Comparison of ENCODE assay signal across 19 cellular contexts in the genomic region with DNA sequence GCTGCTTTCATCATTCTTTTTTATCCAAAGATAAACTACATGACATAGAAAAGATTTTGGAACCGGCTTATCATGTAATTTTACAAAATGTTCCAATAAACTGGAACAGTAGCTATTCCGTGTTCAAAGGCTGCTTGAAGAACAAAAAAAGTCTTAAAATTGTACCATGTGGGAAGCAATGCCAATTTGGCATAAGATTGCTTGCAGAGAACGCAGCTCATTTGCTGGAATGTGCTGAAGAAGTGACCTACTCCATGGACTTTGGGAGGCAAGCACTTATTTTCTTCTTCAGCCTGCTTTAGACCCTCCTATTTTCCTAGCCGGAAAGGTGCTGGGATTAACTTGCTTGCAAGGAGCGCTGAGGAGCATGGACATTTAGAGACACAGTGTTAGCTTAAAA.
A peak's percentile ranks its signal among the peaks of the same experiment; 100 is the strongest.
DNase-seq lines count a peak whose midpoint lies in the region; ATAC-seq, FAIRE-seq and TF ChIP-seq lines count a peak whose summit lies in the region.
"Had no signal": no experiment of that assay in that cellular context is flagged by ENCODE, and none has a peak within 500 bp of the region (broad histone marks: within the 10 kb centered on the region; RNA-seq: fewer than 3 reads in every experiment).

No MANE protein-coding gene starts in this region.

- H2AFZ ChIP-seq in HepG2 (ENCODE audit: low read length) (no peak overlapping the region), Karpas-422 (ENCODE audit: low read length) (no peak overlapping the region)

- TF ChIP-seq EP300 in HepG2 (IDR thresholded peaks at IDR 0.05; ENCODE audit: low read depth in 2 of 2, low read length in 2 of 2) (no peak), HepG2 (CRISPR knock-in tag; IDR thresholded peaks at IDR 0.05; ENCODE audit: borderline replicate concordance) (no peak)

- peaks cover 13 to 43% (median 29%) of the 10 kb centered on the region in 5 donors for H3K27me3 Mint-ChIP-seq in naive thymus-derived CD4-positive, alpha-beta T cell

- H3K27ac ChIP-seq in HepG2 (ENCODE audit: extremely low read length, insufficient read depth, low read length) (no peak overlapping the region), right lobe of liver (no peak overlapping the region), angular gyrus (ENCODE audit: low read depth, low read length) (peak overlapping the region; percentile 42), Karpas-422 (ENCODE audit: low read length) (no peak overlapping the region)
- H3K27ac ChIP-seq in naive thymus-derived CD4-positive, alpha-beta T cell (ENCODE audit: low read depth, low read length) = no peak overlapping the region

- BruUV-seq in HepG2 (replicated peaks; lab: Mats Ljungman, UMichigan) = no TSS peak

- peak overlapping the region in 7 of 10 donors; percentile 53 to 82 (median 80) for H3K4me3 Mint-ChIP-seq in naive thymus-derived CD4-positive, alpha-beta T cell
- H3K4me3 Mint-ChIP-seq: H9 had no signal

- H4K20me1 ChIP-seq in HepG2 (ENCODE audit: insufficient read depth, low read length) (no peaks in the 10 kb centered on the region), Karpas-422 (ENCODE audit: insufficient read depth, low read depth, low read length) (no peaks in the 10 kb centered on the region)

- TF ChIP-seq POLR2A in HepG2 (IDR thresholded peaks at IDR 0.05; ENCODE audit: insufficient read depth in 1 of 2, low read depth in 2 of 2, low read length in 2 of 2) (no peak), right lobe of liver (IDR thresholded peaks at IDR 0.05) (no peak)

- POLR2A ChIA-PET in HepG2 (lab: Yijun Ruan, JAX) = no interaction called here
- POLR2A ChIA-PET in naive thymus-derived CD4-positive, alpha-beta T cell (lab: Charles Lee) = no interaction called here

- TF ChIP-seq RAD21 in HepG2 (CRISPR knock-in tag; IDR thresholded peaks at IDR 0.05) = no peak

- H3K4me1 ChIP-seq in HepG2 (ENCODE audit: insufficient read depth, low read length) = peaks cover 20% of the 10 kb centered on the region
- no peaks in the 10 kb centered on the region for H3K4me1 ChIP-seq in right lobe of liver
- H3K4me1 ChIP-seq in naive thymus-derived CD4-positive, alpha-beta T cell (ENCODE audit: control insufficient read depth in 2 of 2, insufficient read depth in 2 of 2, low read length in 2 of 2) = peaks cover 8 to 17% of the 10 kb centered on the region in 2 donors
- no peaks in the 10 kb centered on the region for H3K4me1 ChIP-seq in Karpas-422 (ENCODE audit: low read length)

- TF ChIP-seq CTCF in HepG2 (CRISPR knock-in tag; IDR thresholded peaks at IDR 0.05) (no peak), right lobe of liver (IDR thresholded peaks at IDR 0.05) (no peak)

- CTCF ChIA-PET in HepG2 (lab: Yijun Ruan, JAX; ENCODE audit: low intra/inter-chr PET ratio, low total read pairs) = no interaction called here
- CTCF ChIA-PET in naive thymus-derived CD4-positive, alpha-beta T cell (lab: Charles Lee) = interaction anchor here (0.9 kb wide), 1 partner anchor 11 kb away, joined by 3 read pairs; no protein-coding TSS in a partner anchor

- H3K36me3 Mint-ChIP-seq in naive thymus-derived CD4-positive, alpha-beta T cell = no peaks in the 10 kb centered on the region
- H3K36me3 Mint-ChIP-seq: CD4-positive, CD25-positive, alpha-beta regulatory T cell had no signal

- WGBS in HepG2 (ENCODE audit: low lambda C conversion rate) = 89% methylated on average over 5 of the region's 5 CpGs
- WGBS in right lobe of liver (ENCODE audit: insufficient coverage, low coverage, low lambda C conversion rate, missing lambda C conversion rate) = 55% methylated on average over 2 of the region's 5 CpGs

- H3K4me3 ChIP-seq in HepG2 (replicated peaks in 1 of 3; ENCODE audit: insufficient read depth in 1 of 3, low read depth in 2 of 3, low read length in 3 of 3) = no peak overlapping the region
- no peak overlapping the region for H3K4me3 ChIP-seq in right lobe of liver
- H3K4me3 ChIP-seq in naive thymus-derived CD4-positive, alpha-beta T cell (ENCODE audit: low read length) = peak overlapping the region; percentile 36
- H3K4me3 ChIP-seq in Karpas-422 (ENCODE audit: low read length) = no peak overlapping the region

- H3K79me2 ChIP-seq in HepG2 (ENCODE audit: insufficient read depth, low read length) (no peaks in the 10 kb centered on the region), Karpas-422 (ENCODE audit: low read length) (no peaks in the 10 kb centered on the region)

- no peaks in the 10 kb centered on the region for H3K9me3 Mint-ChIP-seq in naive thymus-derived CD4-positive, alpha-beta T cell
- H3K9me3 Mint-ChIP-seq: CD4-positive, CD25-positive, alpha-beta regulatory T cell; H9 had no signal

- intact Hi-C loops in HepG2 (cut with micrococcal nuclease; ENCODE audit: unreplicated experiment) (no loop called here), right lobe of liver (cut with DNase I) (no loop called here)
- intact Hi-C loops in naive thymus-derived CD4-positive, alpha-beta T cell (cut with micrococcal nuclease) = no loop called here

- H3K9me2 ChIP-seq in Karpas-422 (replicated peaks; ENCODE audit: insufficient read depth, low read length) = no peaks in the 10 kb centered on the region

- H3K4me1 Mint-ChIP-seq in naive thymus-derived CD4-positive, alpha-beta T cell = peaks cover 8 to 36% (median 24%) of the 10 kb centered on the region in 7 donors
- H3K4me1 Mint-ChIP-seq: H9 had no signal

- DNase-seq in HepG2 (ENCODE audit: low spot score) (no peak), right lobe of liver (no peak), ACHN (no peak), Karpas-422 (no peak), COLO668 (lab: John Stamatoyannopoulos, UW; ENCODE audit: unreplicated experiment) (no peak), NCI-H774 (lab: John Stamatoyannopoulos, UW) (no peak)
- DNase-seq in naive thymus-derived CD4-positive, alpha-beta T cell = no peak
- DNase-seq: DMS 273 treated with DMSO at 0.1 percent for 48 hours, H9, Kasumi-1, MV-4-11, NCI-H1417 treated with DMSO at 0.1 percent for 48 hours, NCI-H2029, NCI-H2171 treated with DMSO at 0.1 percent for 48 hours, NCI-H510A had no signal

- FAIRE-seq in HepG2 (lab: Jason Lieb, UNC) = no peak
- FAIRE-seq: A204.1, GM18507 had no signal

- H3K9ac ChIP-seq in HepG2 (ENCODE audit: insufficient read depth, low read depth, low read length) (no peak overlapping the region), Karpas-422 (ENCODE audit: low read length) (no peak overlapping the region)

- ATAC-seq in HepG2 (no peak), right lobe of liver (no peak)
- no peak for ATAC-seq in naive thymus-derived CD4-positive, alpha-beta T cell

- no peaks in the 10 kb centered on the region for H3K36me3 ChIP-seq in HepG2 (replicated peaks in 1 of 2; ENCODE audit: control insufficient read depth in 1 of 2, insufficient read depth in 2 of 2, low read length in 2 of 2)
- no peaks in the 10 kb centered on the region for H3K36me3 ChIP-seq in right lobe of liver
- no peaks in the 10 kb centered on the region for H3K36me3 ChIP-seq in naive thymus-derived CD4-positive, alpha-beta T cell (ENCODE audit: control insufficient read depth in 2 of 3, insufficient read depth in 3 of 3, low read length in 3 of 3)
- no peaks in the 10 kb centered on the region for H3K36me3 ChIP-seq in Karpas-422 (ENCODE audit: insufficient read depth, low read length)

- H3K27me3 ChIP-seq in HepG2 (ENCODE audit: control insufficient read depth in 1 of 2, insufficient read depth in 2 of 2, low read length in 2 of 2) = no peaks in the 10 kb centered on the region
- no peaks in the 10 kb centered on the region for H3K27me3 ChIP-seq in right lobe of liver
- no peaks in the 10 kb centered on the region for H3K27me3 ChIP-seq in naive thymus-derived CD4-positive, alpha-beta T cell (ENCODE audit: control insufficient read depth in 2 of 2, insufficient read depth in 2 of 2, low read length in 2 of 2)
- no peaks in the 10 kb centered on the region for H3K27me3 ChIP-seq in Karpas-422 (ENCODE audit: low read length)

- H3K4me2 ChIP-seq in HepG2 (ENCODE audit: low read depth, low read length) (no peak overlapping the region), Karpas-422 (ENCODE audit: low read depth, low read length, poor library complexity, severe bottlenecking) (no peak overlapping the region)

- no peaks in the 10 kb centered on the region for H3K9me3 ChIP-seq in HepG2 (ENCODE audit: low read length)
- H3K9me3 ChIP-seq in right lobe of liver = no peaks in the 10 kb centered on the region
- no peaks in the 10 kb centered on the region for H3K9me3 ChIP-seq in naive thymus-derived CD4-positive, alpha-beta T cell (ENCODE audit: control insufficient read depth in 2 of 3, low read length in 3 of 3)
- no peaks in the 10 kb centered on the region for H3K9me3 ChIP-seq in Karpas-422 (ENCODE audit: low read length)

- H3K27ac Mint-ChIP-seq in naive thymus-derived CD4-positive, alpha-beta T cell = no peak overlapping the region
- H3K27ac Mint-ChIP-seq: H9 had no signal

- in situ Hi-C loops in HepG2 (cut with HindIII; ENCODE audit: extremely low pct_ligation_motif_present, low pct_unique_long_range_greater_than_20kb) (no loop called here), ACHN (cut with HindIII; ENCODE audit: low pct_ligation_motif_present, low pct_unique_long_range_greater_than_20kb, low sequenced_read_pairs) (no loop called here)

TF ChIP-seq in HepG2, 621 proteins besides CTCF, POLR2A, EP300 and RAD21:
- TF ChIP-seq, protein P1, sequence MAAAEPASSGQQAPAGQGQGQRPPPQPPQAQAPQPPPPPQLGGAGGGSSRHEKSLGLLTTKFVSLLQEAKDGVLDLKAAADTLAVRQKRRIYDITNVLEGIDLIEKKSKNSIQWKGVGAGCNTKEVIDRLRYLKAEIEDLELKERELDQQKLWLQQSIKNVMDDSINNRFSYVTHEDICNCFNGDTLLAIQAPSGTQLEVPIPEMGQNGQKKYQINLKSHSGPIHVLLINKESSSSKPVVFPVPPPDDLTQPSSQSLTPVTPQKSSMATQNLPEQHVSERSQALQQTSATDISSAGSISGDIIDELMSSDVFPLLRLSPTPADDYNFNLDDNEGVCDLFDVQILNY (CRISPR knock-in tag; conservative IDR thresholded peaks at IDR 0.05) = no peak
- TF ChIP-seq ZNF7 (CRISPR knock-in tag; IDR thresholded peaks at IDR 0.05) = peak; percentile 33; the same call in 1 of the 2 replicates
